Comparison of ENCODE assay signal across 17 cellular contexts in genomic region chr1:21219674-21220073, GRCh38. TPM values are rescaled to one million over a fixed set of nuclear protein-coding genes. Genes with fewer than 3 reads are reported as not detected.
A peak's percentile ranks its signal among the peaks of the same experiment; 100 is the strongest.
DNase-seq lines count a peak whose midpoint lies in the region; ATAC-seq and TF ChIP-seq lines count a peak whose summit lies in the region.
"Had no signal": no experiment of that assay in that cellular context is flagged by ENCODE, and none has a peak within 500 bp of the region (broad histone marks: within the 10 kb centered on the region; RNA-seq: fewer than 3 reads in every experiment).

No MANE protein-coding gene starts in this region.

- H3K4me1 Mint-ChIP-seq in endothelial cell (ENCODE audit: unreplicated experiment) = no peaks in the 10 kb centered on the region
- H3K4me1 Mint-ChIP-seq in naive thymus-derived CD4-positive, alpha-beta T cell = peaks cover 0 to 8% (median 6%) of the 10 kb centered on the region in 7 donors
- H3K4me1 Mint-ChIP-seq in neural progenitor cell = no peaks in the 10 kb centered on the region

- H3K4me3 Mint-ChIP-seq in endothelial cell (ENCODE audit: unreplicated experiment) (peak overlapping the region; percentile 47), neural progenitor cell (no peak overlapping the region)
- H3K4me3 Mint-ChIP-seq in naive thymus-derived CD4-positive, alpha-beta T cell = no peak overlapping the region
- H3K4me3 Mint-ChIP-seq: CD4-positive, CD25-positive, alpha-beta regulatory T cell; CD8-positive, alpha-beta memory T cell; H9 had no signal

- H3K79me1 ChIP-seq in trophoblast cell (ENCODE audit: low read length) = no peaks in the 10 kb centered on the region

- H3K9ac ChIP-seq in trophoblast cell (ENCODE audit: low read length) = no peak overlapping the region
- no peak overlapping the region for H3K9ac ChIP-seq in neural progenitor cell

- ATAC-seq in naive thymus-derived CD4-positive, alpha-beta T cell = no peak

- peaks cover 15 to 24% of the 10 kb centered on the region in 2 experiments for H3K36me3 ChIP-seq in trophoblast cell (ENCODE audit: control insufficient read depth in 1 of 2, insufficient read depth in 2 of 2, low read length in 2 of 2)
- H3K36me3 ChIP-seq in naive thymus-derived CD4-positive, alpha-beta T cell (ENCODE audit: control insufficient read depth in 2 of 3, insufficient read depth in 3 of 3, low read length in 3 of 3) = peaks cover 7 to 62% (median 10%) of the 10 kb centered on the region in 3 experiments
- no peaks in the 10 kb centered on the region for H3K36me3 ChIP-seq in neural progenitor cell

- H3K27me3 Mint-ChIP-seq in endothelial cell (ENCODE audit: unreplicated experiment) = peaks cover 3% of the 10 kb centered on the region
- H3K27me3 Mint-ChIP-seq in naive thymus-derived CD4-positive, alpha-beta T cell = no peaks in the 10 kb centered on the region
- H3K27me3 Mint-ChIP-seq in neural progenitor cell (ENCODE audit: insufficient read depth, low read depth) = peaks cover 7% of the 10 kb centered on the region
- H3K27me3 Mint-ChIP-seq: CD4-positive, CD25-positive, alpha-beta regulatory T cell; CD8-positive, alpha-beta memory T cell had no signal

- no peak overlapping the region for H2AK5ac ChIP-seq in trophoblast cell (ENCODE audit: low read length)

- no peak overlapping the region for H4K8ac ChIP-seq in trophoblast cell (ENCODE audit: low read depth, low read length)

- POLR2A ChIA-PET in GM10248 (lab: Yijun Ruan, JAX) = no interaction called here
- POLR2A ChIA-PET in naive thymus-derived CD4-positive, alpha-beta T cell (lab: Charles Lee) = no interaction called here

- WGBS in trophoblast cell (ENCODE audit: extremely low coverage, insufficient coverage, insufficient read length) = no CpG with 5 or more reads among the region's 21 CpGs

- peak overlapping the region; percentile 46 for H3K4me3 ChIP-seq in trophoblast cell (ENCODE audit: low read depth, low read length)
- no peak overlapping the region for H3K4me3 ChIP-seq in naive thymus-derived CD4-positive, alpha-beta T cell (ENCODE audit: low read length)
- H3K4me3 ChIP-seq in neural progenitor cell = no peak overlapping the region

- no peak overlapping the region for H4K12ac ChIP-seq in trophoblast cell (ENCODE audit: low read depth, low read length)

- DNase-seq in GM10248 (ENCODE audit: extremely low spot score) (peak; percentile 9), GM13976 (ENCODE audit: low spot score) (peak; percentile 15), endothelial cell (ENCODE audit: low spot score) (no peak), trophoblast cell (no peak), neural progenitor cell (ENCODE audit: low spot score) (no peak)
- DNase-seq in naive thymus-derived CD4-positive, alpha-beta T cell = no peak
- no peak for DNase-seq in activated CD8-positive, alpha-beta memory T cell treated with anti-CD3 and anti-CD28 coated beads, Interleukin-2, amount 50 U/mL, for 4 hours
- DNase-seq: ACHN; BE2C; C1 segment of cervical spinal cord; CD4-positive, CD25-positive, alpha-beta regulatory T cell; CD8-positive, alpha-beta memory T cell; COR-L47; DMS 273 treated with DMSO at 0.1 percent for 48 hours; DMS53; GOT3; H9 had no signal

- H4K91ac ChIP-seq in trophoblast cell (ENCODE audit: low read depth, low read length) = no peak overlapping the region

- H2BK12ac ChIP-seq in trophoblast cell (ENCODE audit: low read length) = no peak overlapping the region

- H3F3A ChIP-seq in neural progenitor cell (ENCODE audit: low read depth) = peaks cover 8% of the 10 kb centered on the region

- H3K18ac ChIP-seq in trophoblast cell (ENCODE audit: low read length) = no peak overlapping the region

- H2BK5ac ChIP-seq in trophoblast cell (ENCODE audit: low read depth, low read length, poor library complexity) = no peak overlapping the region

- H3K4me2 ChIP-seq in trophoblast cell (ENCODE audit: low read length) (no peak overlapping the region), neural progenitor cell (no peak overlapping the region)

- H3K4me1 ChIP-seq in trophoblast cell (ENCODE audit: control insufficient read depth in 1 of 2, insufficient read depth in 2 of 2, low read length in 2 of 2) (no peaks in the 10 kb centered on the region), neural progenitor cell (peaks cover 4% of the 10 kb centered on the region)
- no peaks in the 10 kb centered on the region for H3K4me1 ChIP-seq in naive thymus-derived CD4-positive, alpha-beta T cell (ENCODE audit: control insufficient read depth in 2 of 2, insufficient read depth in 2 of 2, low read length in 2 of 2)
- H3K4me1 ChIP-seq: BE2C had no signal

- no peaks in the 10 kb centered on the region for H4K20me1 ChIP-seq in neural progenitor cell (ENCODE audit: low read depth)

- H3K9me3 ChIP-seq in trophoblast cell (ENCODE audit: insufficient read depth, low read depth, low read length) (no peaks in the 10 kb centered on the region), neural progenitor cell (ENCODE audit: low read depth) (no peaks in the 10 kb centered on the region)
- no peaks in the 10 kb centered on the region for H3K9me3 ChIP-seq in naive thymus-derived CD4-positive, alpha-beta T cell (ENCODE audit: control insufficient read depth in 2 of 3, low read length in 3 of 3)
- H3K9me3 ChIP-seq: BE2C had no signal

- H3K4ac ChIP-seq in trophoblast cell (ENCODE audit: low read depth, low read length) = no peak overlapping the region

- TF ChIP-seq CTCF in GM10248 (IDR thresholded peaks at IDR 0.05; ENCODE audit: control extremely low read depth, extremely low read depth, low read depth, missing control alignments) (no peak), GM13976 (IDR thresholded peaks at IDR 0.05; ENCODE audit: borderline replicate concordance, control extremely low read depth, extremely low read depth, insufficient read depth, missing control alignments) (no peak), endothelial cell (IDR thresholded peaks at IDR 0.05; ENCODE audit: unreplicated experiment) (no peak), neural progenitor cell (IDR thresholded peaks at IDR 0.05) (no peak)

- peaks cover 29% of the 10 kb centered on the region for H3K36me3 Mint-ChIP-seq in endothelial cell (ENCODE audit: low read depth, unreplicated experiment)
- peaks cover 6 to 27% (median 9%) of the 10 kb centered on the region in 5 donors for H3K36me3 Mint-ChIP-seq in naive thymus-derived CD4-positive, alpha-beta T cell
- H3K36me3 Mint-ChIP-seq in neural progenitor cell = peaks cover 14% of the 10 kb centered on the region

- no peak overlapping the region for H2BK120ac ChIP-seq in trophoblast cell (ENCODE audit: insufficient read depth, low read length, poor library complexity)

- intact Hi-C loops in naive thymus-derived CD4-positive, alpha-beta T cell (cut with micrococcal nuclease) = no loop called here

- in situ Hi-C loops in GM13976 (cut with MboI; ENCODE audit: low sequenced_read_pairs, unreplicated experiment) = loop anchor here (25.0 kb wide), 1 partner anchor 682 kb away; no protein-coding TSS in a partner anchor

- no peak overlapping the region for H3K27ac ChIP-seq in trophoblast cell (ENCODE audit: low read depth, low read length)
- no peak overlapping the region for H3K27ac ChIP-seq in naive thymus-derived CD4-positive, alpha-beta T cell (ENCODE audit: low read depth, low read length)
- no peak overlapping the region for H3K27ac ChIP-seq in neural progenitor cell

- CTCF ChIA-PET in GM10248 (lab: Yijun Ruan, JAX) = interaction anchor here (8.2 to 9.3 kb wide), 2 partner anchors 14 to 150 kb away, joined by 67 to 84 read pairs; no protein-coding TSS in a partner anchor
- CTCF ChIA-PET in naive thymus-derived CD4-positive, alpha-beta T cell (lab: Charles Lee) = no interaction called here

- H3K27ac Mint-ChIP-seq in endothelial cell (ENCODE audit: unreplicated experiment) = no peak overlapping the region
- no peak overlapping the region for H3K27ac Mint-ChIP-seq in naive thymus-derived CD4-positive, alpha-beta T cell
- no peak overlapping the region for H3K27ac Mint-ChIP-seq in neural progenitor cell
- H3K27ac Mint-ChIP-seq: H9 had no signal

- H3K79me2 ChIP-seq in trophoblast cell (ENCODE audit: control insufficient read depth, insufficient read depth, low read length, poor library complexity) (no peaks in the 10 kb centered on the region), neural progenitor cell (ENCODE audit: low read depth) (no peaks in the 10 kb centered on the region)

- no peak overlapping the region for H3K23ac ChIP-seq in trophoblast cell (ENCODE audit: low read length)

- H2AFZ ChIP-seq in trophoblast cell (ENCODE audit: insufficient read depth, low read length, poor library complexity) (no peak overlapping the region), neural progenitor cell (replicated peaks) (no peak overlapping the region)

- no peaks in the 10 kb centered on the region for H3K27me3 ChIP-seq in trophoblast cell (ENCODE audit: insufficient read depth, low read length)
- no peaks in the 10 kb centered on the region for H3K27me3 ChIP-seq in naive thymus-derived CD4-positive, alpha-beta T cell (ENCODE audit: control insufficient read depth in 2 of 2, insufficient read depth in 2 of 2, low read length in 2 of 2)
- H3K27me3 ChIP-seq in neural progenitor cell = no peaks in the 10 kb centered on the region
- H3K27me3 ChIP-seq: BE2C had no signal

- no peak overlapping the region for H3K14ac ChIP-seq in trophoblast cell (ENCODE audit: low read length)

- H3K9me3 Mint-ChIP-seq in endothelial cell (ENCODE audit: unreplicated experiment) (no peaks in the 10 kb centered on the region), neural progenitor cell (no peaks in the 10 kb centered on the region)
- no peaks in the 10 kb centered on the region for H3K9me3 Mint-ChIP-seq in naive thymus-derived CD4-positive, alpha-beta T cell
- H3K9me3 Mint-ChIP-seq: CD8-positive, alpha-beta memory T cell; H9 had no signal

RNA-seq across cellular contexts. Expression of gene EIF4G3, which starts 43.0 kb away (rescaled TPM):
- total RNA-seq in endothelial cell (ENCODE audit: unreplicated experiment) = 87.6 TPM
- polyA plus RNA-seq in trophoblast cell (2013) = 48.9 and 51.5 TPM in 2 replicates
- 10 to 100 TPM; 15.0 to 46.3 (median 29.1) TPM for total RNA-seq in naive thymus-derived CD4-positive, alpha-beta T cell
- polyA plus RNA-seq in naive thymus-derived CD4-positive, alpha-beta T cell = 1 to 10 TPM; 3.3 to 7.8 TPM
- 67.0 and 73.4 TPM in 2 replicates for total RNA-seq in neural progenitor cell (ENCODE audit: low replicate concordance)

Comparison
In these comparisons a context has a peak if more than half of its experiments do, and no peak if none do; other contexts are left out.
1. DNase-seq: peak in GM10248 (single experiment) and GM13976 (single experiment); none in endothelial cell (single experiment), trophoblast cell (0 of 2), naive thymus-derived CD4-positive, alpha-beta T cell (0 of 9), neural progenitor cell (single experiment) and activated CD8-positive, alpha-beta memory T cell treated with anti-CD3 and anti-CD28 coated beads, Interleukin-2, amount 50 U/mL, for 4 hours (single experiment).